1 cellular context compared by ENCODE assay signal in the genomic region with DNA sequence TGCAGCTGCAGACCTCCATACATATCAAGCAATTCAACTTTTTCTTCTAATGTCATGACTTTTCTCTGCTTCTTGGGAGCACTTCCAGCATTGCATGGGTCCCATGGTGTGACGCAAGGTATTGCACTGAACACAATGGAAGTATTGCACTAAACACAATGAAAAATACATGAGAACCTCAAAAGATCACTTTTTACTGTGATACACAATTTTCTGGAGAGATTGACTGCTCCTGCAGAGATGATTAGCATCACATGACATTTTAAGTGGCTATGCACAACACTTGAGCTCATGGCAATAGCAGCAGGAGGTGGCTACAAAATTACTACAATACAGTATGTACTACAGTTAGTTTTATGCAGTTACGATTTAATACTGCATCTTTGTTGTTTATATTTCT.
TF ChIP-seq lines count a peak whose summit lies in the region.

No MANE protein-coding gene starts in this region.

TF ChIP-seq in K562, 482 proteins besides CTCF, POLR2A, EP300 and RAD21:
- TF ChIP-seq CEBPG (CRISPR knock-in tag; IDR thresholded peaks at IDR 0.05) (0 out of 2 replicates have a peak, but pooled peaks have one; percentile 15), CEBPG (tag; conservative IDR thresholded peaks at IDR 0.05 in 1 of 2, IDR thresholded peaks at IDR 0.05 in 1 of 2) (peak in 1 of 2 experiments; percentile 38; a peak in 1 of 4 replicates), CBX2 (IDR thresholded peaks at IDR 0.05; ENCODE audit: insufficient read depth, low read length, poor library complexity, severe bottlenecking) (no peak), TFE3 (CRISPR knock-in tag; IDR thresholded peaks at IDR 0.05) (peak; percentile 87), CEBPB (tag; IDR thresholded peaks at IDR 0.05) (peak; percentile 63)
